ENCODE assay signal across 12 cellular contexts in the genomic region with DNA sequence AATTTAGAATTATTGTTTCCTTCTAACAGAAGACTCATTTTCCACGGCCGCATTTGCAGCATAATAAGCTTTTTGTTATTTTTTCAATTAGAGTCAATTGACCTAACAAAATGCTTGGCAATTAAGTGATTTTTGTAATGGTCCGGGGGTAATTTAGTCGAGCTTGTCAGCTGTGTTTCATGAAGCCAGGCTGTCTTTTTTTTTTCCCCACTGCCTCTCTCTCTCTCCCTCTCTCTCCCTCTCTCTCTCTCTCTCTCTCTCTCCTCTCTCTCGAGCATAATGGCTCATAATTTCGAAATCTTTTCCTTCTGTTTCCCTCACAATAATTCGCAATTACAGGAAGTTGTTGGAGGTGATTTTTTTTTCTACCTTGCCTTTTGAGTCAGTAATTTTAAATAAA.
DNase-seq lines count a peak whose midpoint lies in the region; ATAC-seq, FAIRE-seq and TF ChIP-seq lines count a peak whose summit lies in the region.
"Had no signal": no experiment of that assay in that cellular context is flagged by ENCODE, and none has a peak within 500 bp of the region (broad histone marks: within the 10 kb centered on the region; RNA-seq: fewer than 3 reads in every experiment).

No MANE protein-coding gene starts in this region.

- POLR2A ChIA-PET in activated CD4-positive, alpha-beta memory T cell treated with anti-CD3 and anti-CD28 coated beads for 36 hours (lab: Charles Lee): interaction anchor here (1.2 to 1.7 kb wide), 3 partner anchors 31 to 160 kb away, joined by 4 to 5 read pairs (median 4); no protein-coding TSS in a partner anchor

- H3K36me3 Mint-ChIP-seq in activated CD4-positive, alpha-beta memory T cell treated with anti-CD3 and anti-CD28 coated beads for 36 hours: no peaks in the 10 kb centered on the region

- no peaks in the 10 kb centered on the region for H3K9me3 Mint-ChIP-seq in activated CD4-positive, alpha-beta memory T cell treated with anti-CD3 and anti-CD28 coated beads for 36 hours

- intact Hi-C loops in activated CD4-positive, alpha-beta memory T cell treated with anti-CD3 and anti-CD28 coated beads for 36 hours (cut with micrococcal nuclease): loop anchor here (1.0 to 10.0 kb wide), 5 partner anchors 39 to 1135 kb away; a partner anchor contains a TSS
- intact Hi-C loops in left ventricle myocardium inferior (cut with micrococcal nuclease): no loop called here

- H3K4me2 ChIP-seq in DND-41 (ENCODE audit: insufficient read depth, low read length): peak overlapping the region; percentile 32

- H3K27ac Mint-ChIP-seq in activated CD4-positive, alpha-beta memory T cell treated with anti-CD3 and anti-CD28 coated beads for 36 hours: peak overlapping the region; percentile 80

- no peaks in the 10 kb centered on the region for H3K36me3 ChIP-seq in DND-41 (ENCODE audit: insufficient read depth, low read length)
- H3K36me3 ChIP-seq in iPS-18a (ENCODE audit: control insufficient read depth, low read depth, low read length): no peaks in the 10 kb centered on the region
- no peaks in the 10 kb centered on the region for H3K36me3 ChIP-seq in left ventricle myocardium inferior

- CTCF ChIA-PET in activated CD4-positive, alpha-beta memory T cell treated with anti-CD3 and anti-CD28 coated beads for 36 hours (lab: Charles Lee): interaction anchor here (0.6 to 6.9 kb wide), 24 partner anchors 8 to 1139 kb away, joined by 3 to 67 read pairs (median 3); a partner anchor contains a TSS

- FAIRE-seq in GM12892 (lab: Jason Lieb, UNC) (no peak), H54 (lab: Jason Lieb, UNC) (no peak)
- FAIRE-seq: endothelial cell of umbilical vein had no signal

- peaks cover 68% of the 10 kb centered on the region for H3K4me1 Mint-ChIP-seq in activated CD4-positive, alpha-beta memory T cell treated with anti-CD3 and anti-CD28 coated beads for 36 hours (ENCODE audit: low read depth)

- peak overlapping the region; percentile 42 for H3K4me3 Mint-ChIP-seq in activated CD4-positive, alpha-beta memory T cell treated with anti-CD3 and anti-CD28 coated beads for 36 hours

- H3K4me3 ChIP-seq in DND-41 (ENCODE audit: low read depth in 1 of 2, low read length in 2 of 2) (no peak overlapping the region), iPS-18a (ENCODE audit: low read length) (peak overlapping the region; percentile 14), left ventricle myocardium inferior (no peak overlapping the region)
- H3K4me3 ChIP-seq: GM23248 had no signal

- peaks cover 71% of the 10 kb centered on the region for H3K4me1 ChIP-seq in DND-41 (ENCODE audit: insufficient read depth, low read length)
- H3K4me1 ChIP-seq in iPS-18a (ENCODE audit: control insufficient read depth, low read depth, low read length): peaks cover 21% of the 10 kb centered on the region
- H3K4me1 ChIP-seq in left ventricle myocardium inferior: no peaks in the 10 kb centered on the region

- no peaks in the 10 kb centered on the region for H3K27me3 Mint-ChIP-seq in activated CD4-positive, alpha-beta memory T cell treated with anti-CD3 and anti-CD28 coated beads for 36 hours

- H3K79me2 ChIP-seq in DND-41 (ENCODE audit: insufficient read depth, low read length): no peaks in the 10 kb centered on the region

- H2AFZ ChIP-seq in DND-41 (ENCODE audit: low read depth, low read length): no peak overlapping the region; the same call in 1 of the 2 replicates
- H2AFZ ChIP-seq: GM23248 had no signal

- H3K27ac ChIP-seq in DND-41 (ENCODE audit: low read length) (peak overlapping the region; percentile 86), iPS-18a (ENCODE audit: low read length) (no peak overlapping the region), left ventricle myocardium inferior (replicated peaks) (no peak overlapping the region)
- H3K27ac ChIP-seq: GM23248 had no signal

- DNase-seq in Ammon's horn (ENCODE audit: low spot score) (peak; percentile 45), DND-41 (no peak), left ventricle myocardium inferior (no peak), GM12892 (ENCODE audit: insufficient read length) (no peak), H54 (ENCODE audit: insufficient read length, low spot score) (no peak)
- no peak for DNase-seq in activated CD4-positive, alpha-beta memory T cell treated with anti-CD3 and anti-CD28 coated beads for 36 hours
- DNase-seq: GM23248; NCI-H1048; stimulated activated CD4-positive, alpha-beta T cell treated with anti-CD3 and anti-CD28 coated beads, Interleukin-4, amount 100 ng/mL, for 4 hours had no signal

- no peak for ATAC-seq in DND-41 (ENCODE audit: insufficient read depth, low read depth)
- ATAC-seq in HG03175 (IDR thresholded peaks at IDR 0.05; ENCODE audit: unreplicated experiment): no peak

- TF ChIP-seq POLR2A in GM12892 (IDR thresholded peaks at IDR 0.05; ENCODE audit: low read depth, low read length): no peak
- no peak for TF ChIP-seq POLR2A in H54 (IDR thresholded peaks at IDR 0.05; ENCODE audit: low read depth, low read length)

- H4K20me1 ChIP-seq in DND-41 (ENCODE audit: insufficient read depth, low read length): no peaks in the 10 kb centered on the region

- TF ChIP-seq CTCF in DND-41 (IDR thresholded peaks at IDR 0.05; ENCODE audit: borderline replicate concordance, extremely low read depth, low read length, poor library complexity, severe bottlenecking) (no peak), left ventricle myocardium inferior (IDR thresholded peaks at IDR 0.05; ENCODE audit: borderline replicate concordance) (no peak)

- H3K27me3 ChIP-seq in DND-41 (ENCODE audit: insufficient read depth, low read length, poor library complexity): no peaks in the 10 kb centered on the region
- H3K27me3 ChIP-seq in iPS-18a (ENCODE audit: control insufficient read depth, insufficient read depth, low read length): no peaks in the 10 kb centered on the region
- peaks cover 89% of the 10 kb centered on the region for H3K27me3 ChIP-seq in left ventricle myocardium inferior (ENCODE audit: low read depth)

- no peaks in the 10 kb centered on the region for H3K9me3 ChIP-seq in DND-41 (ENCODE audit: insufficient read depth, low read length, severe bottlenecking)
- H3K9me3 ChIP-seq in iPS-18a (ENCODE audit: control insufficient read depth, low read depth, low read length): no peaks in the 10 kb centered on the region
- H3K9me3 ChIP-seq in left ventricle myocardium inferior (replicated peaks): no peaks in the 10 kb centered on the region

- H3K9ac ChIP-seq in DND-41 (ENCODE audit: low read depth, low read length) (peak overlapping the region; percentile 30), iPS-18a (ENCODE audit: low read length) (no peak overlapping the region)
- H3K9ac ChIP-seq: GM23248 had no signal
